1 cellular context compared by ENCODE assay signal in genomic region chr3:72997421-72997961, GRCh38.
A peak's percentile ranks its signal among the peaks of the same experiment; 100 is the strongest.
TF ChIP-seq lines count a peak whose summit lies in the region.

No MANE protein-coding gene starts in this region.

TF ChIP-seq in GM12878, 131 proteins besides CTCF, POLR2A, EP300 and RAD21 (continued from another document and continues in another):
- TF ChIP-seq IRF5 (IDR thresholded peaks at IDR 0.05; ENCODE audit: borderline replicate concordance): no peak
- TF ChIP-seq TCF3 (IDR thresholded peaks at IDR 0.05; ENCODE audit: borderline replicate concordance, insufficient read depth, low read depth, low read length): no peak
- TF ChIP-seq BCLAF1 (IDR thresholded peaks at IDR 0.05): no peak
- TF ChIP-seq CREB1 (IDR thresholded peaks at IDR 0.05; ENCODE audit: low read depth): peak; percentile 29; the same call in 1 of the 2 replicates
- TF ChIP-seq SKIL (IDR thresholded peaks at IDR 0.05; ENCODE audit: low read depth, poor library complexity, severe bottlenecking): no peak
- TF ChIP-seq ZBTB33 (IDR thresholded peaks at IDR 0.05): no peak
- TF ChIP-seq NKRF (conservative IDR thresholded peaks at IDR 0.05): peak; percentile 53
- TF ChIP-seq NBN (IDR thresholded peaks at IDR 0.05): 0 out of 2 replicates have a peak, but pooled peaks have one; percentile 5
- peak; percentile 40; the same call in 1 of the 2 replicates for TF ChIP-seq SMC3 (IDR thresholded peaks at IDR 0.05; ENCODE audit: borderline replicate concordance, low read length)
- peak; percentile 77; the same call in 1 of the 2 replicates for TF ChIP-seq SMARCA5 (IDR thresholded peaks at IDR 0.05)
- no peak for TF ChIP-seq IRF3 (IDR thresholded peaks at IDR 0.05)
- peak; percentile 10; the same call in 1 of the 2 replicates for TF ChIP-seq POLR2AphosphoS5 (IDR thresholded peaks at IDR 0.05; ENCODE audit: low read length)
- no peak for TF ChIP-seq PBX3 (IDR thresholded peaks at IDR 0.05; ENCODE audit: insufficient replicate concordance, low read depth, low read length)
- no peak for TF ChIP-seq MTA2 (IDR thresholded peaks at IDR 0.05; ENCODE audit: low read depth)
- TF ChIP-seq BMI1 (IDR thresholded peaks at IDR 0.05; ENCODE audit: borderline replicate concordance): no peak
- TF ChIP-seq ESRRA (IDR thresholded peaks at IDR 0.05; ENCODE audit: low read length): no peak
- TF ChIP-seq ZSCAN29 (IDR thresholded peaks at IDR 0.05): no peak
- TF ChIP-seq ZZZ3 (IDR thresholded peaks at IDR 0.05; ENCODE audit: control insufficient read depth, insufficient read length, low read depth): no peak
- no peak for TF ChIP-seq NR2F1 (conservative IDR thresholded peaks at IDR 0.05)
- no peak for TF ChIP-seq CUX1 (IDR thresholded peaks at IDR 0.05; ENCODE audit: insufficient replicate concordance, low read depth, low read length)
- TF ChIP-seq ATF3 (IDR thresholded peaks at IDR 0.05; ENCODE audit: borderline replicate concordance, extremely low read depth, low read depth, low read length): no peak
- TF ChIP-seq ZBTB11 (CRISPR knock-in tag; IDR thresholded peaks at IDR 0.05): no peak
- no peak for TF ChIP-seq USF1 (IDR thresholded peaks at IDR 0.05; ENCODE audit: borderline replicate concordance, extremely low read length, insufficient read depth, low read depth, low read length)
- TF ChIP-seq MAX (IDR thresholded peaks at IDR 0.05; ENCODE audit: low read depth, low read length): no peak
- no peak for TF ChIP-seq CEBPB (IDR thresholded peaks at IDR 0.05; ENCODE audit: borderline replicate concordance in 1 of 2, low read depth in 2 of 2, low read length in 2 of 2)
- TF ChIP-seq SUPT20H (IDR thresholded peaks at IDR 0.05; ENCODE audit: borderline replicate concordance, control insufficient read depth, low read depth, low read length): no peak
